ENCODE assay signal across 1 cellular context in genomic region chr1:32334864-32335618, GRCh38.
A peak's percentile ranks its signal among the peaks of the same experiment; 100 is the strongest.
TF ChIP-seq lines count a peak whose summit lies in the region.

No MANE protein-coding gene starts in this region.

TF ChIP-seq in HepG2, 621 proteins besides CTCF, POLR2A, EP300 and RAD21 (continued from another document):
- TF ChIP-seq, protein P1, sequence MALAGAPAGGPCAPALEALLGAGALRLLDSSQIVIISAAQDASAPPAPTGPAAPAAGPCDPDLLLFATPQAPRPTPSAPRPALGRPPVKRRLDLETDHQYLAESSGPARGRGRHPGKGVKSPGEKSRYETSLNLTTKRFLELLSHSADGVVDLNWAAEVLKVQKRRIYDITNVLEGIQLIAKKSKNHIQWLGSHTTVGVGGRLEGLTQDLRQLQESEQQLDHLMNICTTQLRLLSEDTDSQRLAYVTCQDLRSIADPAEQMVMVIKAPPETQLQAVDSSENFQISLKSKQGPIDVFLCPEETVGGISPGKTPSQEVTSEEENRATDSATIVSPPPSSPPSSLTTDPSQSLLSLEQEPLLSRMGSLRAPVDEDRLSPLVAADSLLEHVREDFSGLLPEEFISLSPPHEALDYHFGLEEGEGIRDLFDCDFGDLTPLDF (CRISPR knock-in tag; IDR thresholded peaks at IDR 0.05), result no peak
- 0 out of 2 replicates have a peak, but pooled peaks have one; percentile 23 for TF ChIP-seq ZNF580 (CRISPR knock-in tag; IDR thresholded peaks at IDR 0.05; ENCODE audit: borderline replicate concordance, low read depth)
- peak; percentile 13 for TF ChIP-seq HNRNPK (IDR thresholded peaks at IDR 0.05; ENCODE audit: low read depth, low read length, poor library complexity, severe bottlenecking)
- TF ChIP-seq ZNF563 (CRISPR knock-in tag; IDR thresholded peaks at IDR 0.05), result 0 out of 2 replicates have a peak, but pooled peaks have one; percentile 58
- no peak for TF ChIP-seq KDM4B (CRISPR knock-in tag; IDR thresholded peaks at IDR 0.05)
- peak; percentile 49 for TF ChIP-seq XRCC5 (optimal IDR thresholded peaks at IDR 0.05; ENCODE audit: low read length)
TF ChIP-seq in HepG2: peak in this region for 85.
